In genomic region chr6:123575218-123575617, GRCh38 we compare ENCODE assay signal across 17 cellular contexts.
A peak's percentile ranks its signal among the peaks of the same experiment; 100 is the strongest.
DNase-seq lines count a peak whose midpoint lies in the region; ATAC-seq, FAIRE-seq and TF ChIP-seq lines count a peak whose summit lies in the region.
"Had no signal": no experiment of that assay in that cellular context is flagged by ENCODE, and none has a peak within 500 bp of the region (broad histone marks: within the 10 kb centered on the region; RNA-seq: fewer than 3 reads in every experiment).

No MANE protein-coding gene starts in this region.

- peaks cover 41% of the 10 kb centered on the region for H3K36me3 Mint-ChIP-seq in WTC11
- H3K36me3 Mint-ChIP-seq: CD14-positive monocyte had no signal

- DNase-seq in NCI-H510A treated with DMSO at 0.1 percent for 48 hours (lab: John Stamatoyannopoulos, UW) (peak; percentile 25), NCI-H510A (lab: John Stamatoyannopoulos, UW) (no peak), NCI-H2081 treated with DMSO at 0.1 percent for 48 hours (lab: John Stamatoyannopoulos, UW) (peak; percentile 24), SHP77 (lab: John Stamatoyannopoulos, UW) (peak; percentile 20 to 76), frontal cortex (ENCODE audit: low spot score in 2 of 2) (no peak), WTC11 (ENCODE audit: low spot score) (no peak)
- no peak for DNase-seq in stimulated activated CD4-positive, alpha-beta T cell treated with anti-CD3 and anti-CD28 coated beads, Interleukin-4, amount 100 ng/mL, for 4 hours
- no peak for DNase-seq in activated naive CD4-positive, alpha-beta T cell (lab: John Stamatoyannopoulos, UW)
- DNase-seq: 8988T, GF-D8, NCI-H1694 treated with DMSO at 0.1 percent for 48 hours, NCI-H446 treated with DMSO at 0.1 percent for 48 hours, NCI-H82, PC-3, RPMI8226 had no signal

- H3K27me3 Mint-ChIP-seq in WTC11 (ENCODE audit: low read depth), result no peaks in the 10 kb centered on the region

- no peak for ATAC-seq in WTC11
- ATAC-seq: HCT116, PC-3 had no signal

- peaks cover 22% of the 10 kb centered on the region for H3K4me1 Mint-ChIP-seq in WTC11
- H3K4me1 Mint-ChIP-seq: CD14-positive monocyte had no signal

- POLR2A ChIA-PET in WTC11 (lab: Charles Lee), result no interaction called here

- H3K27ac Mint-ChIP-seq in WTC11, result no peak overlapping the region; the same call in 1 of the 2 replicates
- H3K27ac Mint-ChIP-seq: CD14-positive monocyte had no signal

- no peak overlapping the region for H3K4me3 Mint-ChIP-seq in WTC11
- H3K4me3 Mint-ChIP-seq: CD14-positive monocyte had no signal

- H3K9me3 Mint-ChIP-seq in WTC11, result peaks cover 24% of the 10 kb centered on the region

- CTCF ChIA-PET in WTC11 (lab: Charles Lee), result no interaction called here

- no peak for FAIRE-seq in frontal cortex (lab: Jason Lieb, UNC)

- no peak for TF ChIP-seq CTCF in WTC11 (IDR thresholded peaks at IDR 0.05)

TF ChIP-seq in WTC11, 78 proteins besides CTCF, POLR2A, EP300 and RAD21:
- TF ChIP-seq NR3C1 (CRISPR knock-in tag; conservative IDR thresholded peaks at IDR 0.05; ENCODE audit: low read depth) (no peak), NFATC4 (CRISPR knock-in tag; IDR thresholded peaks at IDR 0.05) (no peak), ELF4 (CRISPR knock-in tag; IDR thresholded peaks at IDR 0.05; ENCODE audit: low read depth) (no peak), PRRX2 (CRISPR knock-in tag; IDR thresholded peaks at IDR 0.05) (no peak), ZNF416 (CRISPR knock-in tag; IDR thresholded peaks at IDR 0.05) (no peak), ARID4B (CRISPR knock-in tag; IDR thresholded peaks at IDR 0.05; ENCODE audit: borderline replicate concordance) (no peak), NFYB (CRISPR knock-in tag; conservative IDR thresholded peaks at IDR 0.05; ENCODE audit: low read depth) (no peak), ATF1 (CRISPR knock-in tag; IDR thresholded peaks at IDR 0.05) (no peak), ZNF317 (CRISPR knock-in tag; IDR thresholded peaks at IDR 0.05; ENCODE audit: borderline replicate concordance, low read depth) (no peak), USF1 (CRISPR knock-in tag; IDR thresholded peaks at IDR 0.05) (no peak), SP1 (CRISPR knock-in tag; conservative IDR thresholded peaks at IDR 0.05) (no peak), TP53 (CRISPR knock-in tag; IDR thresholded peaks at IDR 0.05) (no peak), E2F5 (CRISPR knock-in tag; IDR thresholded peaks at IDR 0.05) (no peak), FOXJ3 (CRISPR knock-in tag; IDR thresholded peaks at IDR 0.05; ENCODE audit: borderline replicate concordance) (no peak)

Comparison
In these comparisons a context has a peak if more than half of its experiments do, and no peak if none do; other contexts are left out.
1. DNase-seq: peak in NCI-H510A treated with DMSO at 0.1 percent for 48 hours (single experiment), NCI-H2081 treated with DMSO at 0.1 percent for 48 hours (single experiment) and SHP77 (2 of 2); none in NCI-H510A (single experiment), frontal cortex (0 of 2), WTC11 (single experiment), stimulated activated CD4-positive, alpha-beta T cell treated with anti-CD3 and anti-CD28 coated beads, Interleukin-4, amount 100 ng/mL, for 4 hours (0 of 2) and activated naive CD4-positive, alpha-beta T cell (0 of 4).